2 cellular contexts compared by ENCODE assay signal in the genomic region with DNA sequence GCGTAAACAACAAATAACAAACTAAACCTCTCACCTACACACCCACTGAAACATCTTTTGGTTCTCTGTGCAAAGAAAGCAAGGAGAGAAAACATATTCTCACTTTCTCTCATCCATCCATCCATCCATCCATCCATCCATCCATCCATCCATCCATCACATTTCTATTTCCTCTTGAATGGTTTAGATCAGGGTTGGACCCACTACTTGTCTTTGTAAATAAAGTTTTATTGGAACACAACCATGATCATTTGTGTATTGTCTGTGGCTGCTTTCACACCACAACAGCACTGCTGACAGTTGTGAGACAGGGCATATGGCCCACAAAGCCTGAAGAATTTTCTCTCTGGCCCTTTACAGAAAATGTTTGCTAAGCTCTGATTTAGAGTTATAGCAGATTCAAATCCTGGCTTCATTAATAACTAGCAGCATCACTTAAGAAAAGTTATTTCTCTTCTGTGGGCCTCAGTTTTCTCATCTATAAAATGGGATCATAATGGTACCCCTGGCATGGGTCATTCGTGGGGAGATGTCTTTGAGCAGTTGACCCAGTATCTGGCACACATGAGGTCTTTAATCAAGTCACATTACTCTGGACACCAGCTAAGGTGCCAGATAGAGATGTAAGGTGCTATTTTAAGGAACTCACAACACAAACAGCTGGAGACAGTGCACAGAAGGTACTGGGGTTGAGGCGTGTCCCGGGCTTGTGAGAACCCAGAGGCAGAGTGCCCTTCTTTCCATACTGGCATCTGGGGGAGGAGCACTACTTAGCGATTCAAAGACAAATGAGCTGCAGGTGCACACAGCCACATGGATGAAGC.
TF ChIP-seq lines count a peak whose summit lies in the region.

No MANE protein-coding gene starts in this region.

TF ChIP-seq in HepG2, 621 proteins besides CTCF, POLR2A, EP300 and RAD21 (continued from another document):
- TF ChIP-seq, protein P1, sequence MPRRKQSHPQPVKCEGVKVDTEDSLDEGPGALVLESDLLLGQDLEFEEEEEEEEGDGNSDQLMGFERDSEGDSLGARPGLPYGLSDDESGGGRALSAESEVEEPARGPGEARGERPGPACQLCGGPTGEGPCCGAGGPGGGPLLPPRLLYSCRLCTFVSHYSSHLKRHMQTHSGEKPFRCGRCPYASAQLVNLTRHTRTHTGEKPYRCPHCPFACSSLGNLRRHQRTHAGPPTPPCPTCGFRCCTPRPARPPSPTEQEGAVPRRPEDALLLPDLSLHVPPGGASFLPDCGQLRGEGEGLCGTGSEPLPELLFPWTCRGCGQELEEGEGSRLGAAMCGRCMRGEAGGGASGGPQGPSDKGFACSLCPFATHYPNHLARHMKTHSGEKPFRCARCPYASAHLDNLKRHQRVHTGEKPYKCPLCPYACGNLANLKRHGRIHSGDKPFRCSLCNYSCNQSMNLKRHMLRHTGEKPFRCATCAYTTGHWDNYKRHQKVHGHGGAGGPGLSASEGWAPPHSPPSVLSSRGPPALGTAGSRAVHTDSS (CRISPR knock-in tag; conservative IDR thresholded peaks at IDR 0.05) = no peak
- peak; percentile 91 for TF ChIP-seq ZNF629 (CRISPR knock-in tag; conservative IDR thresholded peaks at IDR 0.05)
TF ChIP-seq in HepG2: peak in this region for 6.

TF ChIP-seq in K562, 482 proteins besides CTCF, POLR2A, EP300 and RAD21 (continued from another document):
- no peak for TF ChIP-seq CEBPB (tag; IDR thresholded peaks at IDR 0.05)
- TF ChIP-seq TCF15 (CRISPR knock-in tag; IDR thresholded peaks at IDR 0.05) = no peak
- TF ChIP-seq ATF6 (CRISPR knock-in tag; IDR thresholded peaks at IDR 0.05) = no peak
- TF ChIP-seq, protein P2, sequence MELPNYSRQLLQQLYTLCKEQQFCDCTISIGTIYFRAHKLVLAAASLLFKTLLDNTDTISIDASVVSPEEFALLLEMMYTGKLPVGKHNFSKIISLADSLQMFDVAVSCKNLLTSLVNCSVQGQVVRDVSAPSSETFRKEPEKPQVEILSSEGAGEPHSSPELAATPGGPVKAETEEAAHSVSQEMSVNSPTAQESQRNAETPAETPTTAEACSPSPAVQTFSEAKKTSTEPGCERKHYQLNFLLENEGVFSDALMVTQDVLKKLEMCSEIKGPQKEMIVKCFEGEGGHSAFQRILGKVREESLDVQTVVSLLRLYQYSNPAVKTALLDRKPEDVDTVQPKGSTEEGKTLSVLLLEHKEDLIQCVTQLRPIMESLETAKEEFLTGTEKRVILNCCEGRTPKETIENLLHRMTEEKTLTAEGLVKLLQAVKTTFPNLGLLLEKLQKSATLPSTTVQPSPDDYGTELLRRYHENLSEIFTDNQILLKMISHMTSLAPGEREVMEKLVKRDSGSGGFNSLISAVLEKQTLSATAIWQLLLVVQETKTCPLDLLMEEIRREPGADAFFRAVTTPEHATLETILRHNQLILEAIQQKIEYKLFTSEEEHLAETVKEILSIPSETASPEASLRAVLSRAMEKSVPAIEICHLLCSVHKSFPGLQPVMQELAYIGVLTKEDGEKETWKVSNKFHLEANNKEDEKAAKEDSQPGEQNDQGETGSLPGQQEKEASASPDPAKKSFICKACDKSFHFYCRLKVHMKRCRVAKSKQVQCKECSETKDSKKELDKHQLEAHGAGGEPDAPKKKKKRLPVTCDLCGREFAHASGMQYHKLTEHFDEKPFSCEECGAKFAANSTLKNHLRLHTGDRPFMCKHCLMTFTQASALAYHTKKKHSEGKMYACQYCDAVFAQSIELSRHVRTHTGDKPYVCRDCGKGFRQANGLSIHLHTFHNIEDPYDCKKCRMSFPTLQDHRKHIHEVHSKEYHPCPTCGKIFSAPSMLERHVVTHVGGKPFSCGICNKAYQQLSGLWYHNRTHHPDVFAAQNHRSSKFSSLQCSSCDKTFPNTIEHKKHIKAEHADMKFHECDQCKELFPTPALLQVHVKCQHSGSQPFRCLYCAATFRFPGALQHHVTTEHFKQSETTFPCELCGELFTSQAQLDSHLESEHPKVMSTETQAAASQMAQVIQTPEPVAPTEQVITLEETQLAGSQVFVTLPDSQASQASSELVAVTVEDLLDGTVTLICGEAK (IDR thresholded peaks at IDR 0.05) = peak; percentile 96
- TF ChIP-seq, protein P2 (CRISPR knock-in tag; IDR thresholded peaks at IDR 0.05) = peak; percentile 94
- TF ChIP-seq, protein P3, sequence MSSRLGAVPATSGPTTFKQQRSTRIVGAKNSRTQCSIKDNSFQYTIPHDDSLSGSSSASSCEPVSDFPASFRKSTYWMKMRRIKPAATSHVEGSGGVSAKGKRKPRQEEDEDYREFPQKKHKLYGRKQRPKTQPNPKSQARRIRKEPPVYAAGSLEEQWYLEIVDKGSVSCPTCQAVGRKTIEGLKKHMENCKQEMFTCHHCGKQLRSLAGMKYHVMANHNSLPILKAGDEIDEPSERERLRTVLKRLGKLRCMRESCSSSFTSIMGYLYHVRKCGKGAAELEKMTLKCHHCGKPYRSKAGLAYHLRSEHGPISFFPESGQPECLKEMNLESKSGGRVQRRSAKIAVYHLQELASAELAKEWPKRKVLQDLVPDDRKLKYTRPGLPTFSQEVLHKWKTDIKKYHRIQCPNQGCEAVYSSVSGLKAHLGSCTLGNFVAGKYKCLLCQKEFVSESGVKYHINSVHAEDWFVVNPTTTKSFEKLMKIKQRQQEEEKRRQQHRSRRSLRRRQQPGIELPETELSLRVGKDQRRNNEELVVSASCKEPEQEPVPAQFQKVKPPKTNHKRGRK (tag; IDR thresholded peaks at IDR 0.05) = no peak
- TF ChIP-seq ZFP1 (CRISPR knock-in tag; IDR thresholded peaks at IDR 0.05) = no peak
- no peak for TF ChIP-seq ZBTB33 (CRISPR knock-in tag; IDR thresholded peaks at IDR 0.05)
- TF ChIP-seq CHD4 (IDR thresholded peaks at IDR 0.05; ENCODE audit: insufficient read depth, insufficient replicate concordance, low read depth, low read length, poor library complexity, severe bottlenecking) = peak; percentile 39
- no peak for TF ChIP-seq CBFA2T3 (IDR thresholded peaks at IDR 0.05)
- TF ChIP-seq HDGF (IDR thresholded peaks at IDR 0.05) = no peak
- peak; percentile 33 to 37; a peak in 1 of 4 replicates for TF ChIP-seq KDM1A (IDR thresholded peaks at IDR 0.05)
- TF ChIP-seq, protein P4, sequence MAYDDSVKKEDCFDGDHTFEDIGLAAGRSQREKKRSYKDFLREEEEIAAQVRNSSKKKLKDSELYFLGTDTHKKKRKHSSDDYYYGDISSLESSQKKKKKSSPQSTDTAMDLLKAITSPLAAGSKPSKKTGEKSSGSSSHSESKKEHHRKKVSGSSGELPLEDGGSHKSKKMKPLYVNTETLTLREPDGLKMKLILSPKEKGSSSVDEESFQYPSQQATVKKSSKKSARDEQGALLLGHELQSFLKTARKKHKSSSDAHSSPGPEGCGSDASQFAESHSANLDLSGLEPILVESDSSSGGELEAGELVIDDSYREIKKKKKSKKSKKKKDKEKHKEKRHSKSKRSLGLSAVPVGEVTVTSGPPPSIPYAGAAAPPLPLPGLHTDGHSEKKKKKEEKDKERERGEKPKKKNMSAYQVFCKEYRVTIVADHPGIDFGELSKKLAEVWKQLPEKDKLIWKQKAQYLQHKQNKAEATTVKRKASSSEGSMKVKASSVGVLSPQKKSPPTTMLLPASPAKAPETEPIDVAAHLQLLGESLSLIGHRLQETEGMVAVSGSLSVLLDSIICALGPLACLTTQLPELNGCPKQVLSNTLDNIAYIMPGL (CRISPR knock-in tag; IDR thresholded peaks at IDR 0.05) = no peak
- no peak for TF ChIP-seq WHSC1 (IDR thresholded peaks at IDR 0.05; ENCODE audit: low read length)
- no peak for TF ChIP-seq U2AF1 (optimal IDR thresholded peaks at IDR 0.05; ENCODE audit: low read depth, low read length)
- no peak for TF ChIP-seq ZNF143 (CRISPR knock-in tag; IDR thresholded peaks at IDR 0.05)
- no peak for TF ChIP-seq ZBTB34 (CRISPR knock-in tag; IDR thresholded peaks at IDR 0.05)
- TF ChIP-seq BCOR (IDR thresholded peaks at IDR 0.05) = peak; percentile 66; the same call in 1 of the 2 replicates
- TF ChIP-seq SPI1 (IDR thresholded peaks at IDR 0.05; ENCODE audit: borderline replicate concordance, low read depth, low read length) = no peak
- no peak for TF ChIP-seq SREBF2 (CRISPR knock-in tag; IDR thresholded peaks at IDR 0.05)
- TF ChIP-seq ZNF121 (CRISPR knock-in tag; conservative IDR thresholded peaks at IDR 0.05) = no peak
